ENCODE assay signal across 10 cellular contexts in the genomic region with DNA sequence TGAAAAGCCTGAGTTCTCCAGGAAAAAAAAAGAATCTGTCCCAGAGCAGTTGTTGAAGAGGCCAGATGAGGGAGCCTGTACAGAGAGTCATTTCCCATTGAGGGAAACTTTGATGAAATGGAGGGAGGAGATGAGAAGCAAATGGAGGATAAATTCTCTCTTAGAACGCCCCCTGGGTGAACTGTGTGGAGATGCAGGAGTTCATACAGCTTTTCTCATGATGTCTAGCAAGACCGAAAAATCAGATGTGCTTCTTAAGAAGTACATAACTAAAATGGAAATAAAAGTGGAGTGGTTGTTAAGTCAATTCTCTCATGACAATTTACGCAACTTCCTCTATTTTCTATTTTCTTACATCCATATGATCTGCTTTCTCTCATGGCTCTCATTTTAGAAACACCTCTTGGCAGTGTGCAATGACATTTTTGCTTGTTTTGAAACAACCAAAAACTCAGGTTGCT.
DNase-seq lines count a peak whose midpoint lies in the region; ATAC-seq, FAIRE-seq and TF ChIP-seq lines count a peak whose summit lies in the region.
"Had no signal": no experiment of that assay in that cellular context is flagged by ENCODE, and none has a peak within 500 bp of the region (broad histone marks: within the 10 kb centered on the region; RNA-seq: fewer than 3 reads in every experiment).

No MANE protein-coding gene starts in this region.

- H3K27me3 ChIP-seq in AG04450 (ENCODE audit: control insufficient read depth, insufficient read depth, low read length): no peaks in the 10 kb centered on the region
- no peaks in the 10 kb centered on the region for H3K27me3 ChIP-seq in PC-9 (ENCODE audit: insufficient read depth, low read depth)
- no peaks in the 10 kb centered on the region for H3K27me3 ChIP-seq in small intestine (ENCODE audit: control insufficient read depth in 2 of 2, insufficient read depth in 2 of 2, low read length in 2 of 2)

- no peak overlapping the region for H2AFZ ChIP-seq in PC-9

- no peaks in the 10 kb centered on the region for H3K79me2 ChIP-seq in PC-9 (ENCODE audit: low read depth)

- H3K36me3 ChIP-seq in PC-9 (ENCODE audit: low read depth) (no peaks in the 10 kb centered on the region), small intestine (ENCODE audit: control insufficient read depth in 2 of 2, insufficient read depth in 2 of 2, low read length in 2 of 2) (no peaks in the 10 kb centered on the region)

- no peak overlapping the region for H3K27ac Mint-ChIP-seq in activated T-helper 17 cell treated with anti-CD3 and anti-CD28 coated beads, Interleukin-2, amount 50 U/mL, for 72 hours

- H3K4me1 ChIP-seq in PC-9 (replicated peaks; ENCODE audit: insufficient read depth) (no peaks in the 10 kb centered on the region), small intestine (ENCODE audit: control insufficient read depth in 2 of 2, insufficient read depth in 1 of 2, low read depth in 1 of 2, low read length in 1 of 2) (no peaks in the 10 kb centered on the region)

- intact Hi-C loops in PC-9 (cut with micrococcal nuclease; ENCODE audit: unreplicated experiment): loop anchor here (10.0 kb wide), 1 partner anchor 312 kb away; no protein-coding TSS in a partner anchor

- no peak for DNase-seq in AG04450 (ENCODE audit: low read depth, low spot score)
- DNase-seq in HFF-Myc (ENCODE audit: extremely low read depth, low read depth): peak; percentile 36
- DNase-seq in PC-9: peak in 1 of 2 experiments; percentile 6
- peak; percentile 82 for DNase-seq in fibroblast of pulmonary artery (ENCODE audit: low read depth)
- no peak for DNase-seq in small intestine
- no peak for DNase-seq in stimulated activated CD4-positive, alpha-beta T cell treated with anti-CD3 and anti-CD28 coated beads, Interleukin-2, amount 100 ng/mL, for 48 hours
- no peak for DNase-seq in NCI-H2029 (lab: John Stamatoyannopoulos, UW)
- DNase-seq: NCI-H2029 treated with DMSO at 0.1 percent for 48 hours had no signal

- no peak overlapping the region for H3K4me2 ChIP-seq in PC-9

- H3K9me2 ChIP-seq in PC-9 (ENCODE audit: insufficient read depth): no peaks in the 10 kb centered on the region; the same call in 1 of the 2 replicates

- H3K27ac ChIP-seq in AG04450 (ENCODE audit: low read depth, low read length) (no peak overlapping the region), PC-9 (no peak overlapping the region), small intestine (ENCODE audit: low read depth in 1 of 2, low read length in 1 of 2) (no peak overlapping the region)
- H3K27ac ChIP-seq: coronary artery had no signal

- H3K36me3 Mint-ChIP-seq in activated T-helper 17 cell treated with anti-CD3 and anti-CD28 coated beads, Interleukin-2, amount 50 U/mL, for 72 hours (ENCODE audit: low read depth): no peaks in the 10 kb centered on the region

- POLR2A ChIA-PET in AG04450 (lab: Yijun Ruan, JAX): no interaction called here
- POLR2A ChIA-PET in PC-9 (lab: Charles Lee; ENCODE audit: unreplicated experiment): no interaction called here

- no peaks in the 10 kb centered on the region for H4K20me1 ChIP-seq in PC-9 (ENCODE audit: insufficient read depth)

- TF ChIP-seq CTCF in AG04450 (IDR thresholded peaks at IDR 0.05; ENCODE audit: low read depth, low read length) (peak; percentile 48), HFF-Myc (IDR thresholded peaks at IDR 0.05; ENCODE audit: low read depth, low read length, missing control alignments) (peak; percentile 56), PC-9 (conservative IDR thresholded peaks at IDR 0.05) (peak; percentile 34), fibroblast of pulmonary artery (IDR thresholded peaks at IDR 0.05; ENCODE audit: low read length, missing control alignments) (peak; percentile 46)

- FAIRE-seq in small intestine (lab: Jason Lieb, UNC): no peak

- 63 to 76% (median 70%) methylated on average over 3 of the region's 3 CpGs for WGBS in small intestine, 3 donors

- no TSS peak for BruUV-seq in PC-9 (replicated peaks; lab: Mats Ljungman, UMichigan)

- CTCF ChIA-PET in AG04450 (lab: Charles Lee): no interaction called here
- CTCF ChIA-PET in PC-9 (lab: Charles Lee): interaction anchor here (0.7 kb wide), 1 partner anchor 649 kb away, joined by 3 read pairs; no protein-coding TSS in a partner anchor

- H3K4me3 ChIP-seq in AG04450 (ENCODE audit: low read depth, low read length) (no peak overlapping the region), HFF-Myc (replicated peaks; ENCODE audit: low read depth, low read length) (no peak overlapping the region), PC-9 (no peak overlapping the region), fibroblast of pulmonary artery (replicated peaks; ENCODE audit: low read depth, low read length) (no peak overlapping the region), small intestine (ENCODE audit: low read depth in 1 of 2, low read length in 2 of 2) (no peak overlapping the region)
- H3K4me3 ChIP-seq: coronary artery had no signal

- no peaks in the 10 kb centered on the region for H3K27me3 Mint-ChIP-seq in activated T-helper 17 cell treated with anti-CD3 and anti-CD28 coated beads, Interleukin-2, amount 50 U/mL, for 72 hours

- H3K9me3 ChIP-seq in AG04450 (ENCODE audit: control insufficient read depth, insufficient read depth, low read length) (no peaks in the 10 kb centered on the region), PC-9 (ENCODE audit: insufficient read depth, low read depth) (no peaks in the 10 kb centered on the region; the same call in 1 of the 2 replicates), small intestine (ENCODE audit: control insufficient read depth, low read depth) (no peaks in the 10 kb centered on the region)

- H3K4me1 Mint-ChIP-seq in activated T-helper 17 cell treated with anti-CD3 and anti-CD28 coated beads, Interleukin-2, amount 50 U/mL, for 72 hours: no peaks in the 10 kb centered on the region

- H3F3A ChIP-seq in PC-9 (ENCODE audit: insufficient read depth, low read depth): no peaks in the 10 kb centered on the region

- ATAC-seq in activated T-helper 17 cell treated with anti-CD3 and anti-CD28 coated beads, Interleukin-2, amount 50 U/mL, for 72 hours (replicated peaks): no peak

- peaks cover 3% of the 10 kb centered on the region for H3K9me3 Mint-ChIP-seq in activated T-helper 17 cell treated with anti-CD3 and anti-CD28 coated beads, Interleukin-2, amount 50 U/mL, for 72 hours

- no peak overlapping the region for H3K4me3 Mint-ChIP-seq in activated T-helper 17 cell treated with anti-CD3 and anti-CD28 coated beads, Interleukin-2, amount 50 U/mL, for 72 hours

Comparison
In these comparisons a context has a peak if more than half of its experiments do, and no peak if none do; other contexts are left out.
1. DNase-seq: peak in HFF-Myc (single experiment) and fibroblast of pulmonary artery (single experiment); none in AG04450 (single experiment), small intestine (single experiment), stimulated activated CD4-positive, alpha-beta T cell treated with anti-CD3 and anti-CD28 coated beads, Interleukin-2, amount 100 ng/mL, for 48 hours (0 of 2) and NCI-H2029 (single experiment).
2. Peak in every context shown above with its lines, with median percentiles within 50 percentile points of each other: CTCF ChIP-seq.